15 cellular contexts compared by ENCODE assay signal in genomic region chr18:75545189-75545588, GRCh38.
"Had no signal": no experiment of that assay in that cellular context is flagged by ENCODE, and none has a peak within 500 bp of the region (broad histone marks: within the 10 kb centered on the region; RNA-seq: fewer than 3 reads in every experiment).

No MANE protein-coding gene starts in this region.

- DNase-seq: colonic mucosa; dermis blood vessel endothelial cell; effector CD4-positive, alpha-beta T cell; heart left ventricle; hypothalamus; kidney glomerular epithelial cell; mesendoderm; mucosa of descending colon; naive thymus-derived CD8-positive, alpha-beta T cell; psoas muscle; small intestine; stimulated activated CD4-positive, alpha-beta T cell treated with anti-CD3 and anti-CD28 coated beads, Interleukin-2, amount 100 ng/mL, for 48 hours; stimulated activated naive CD4-positive, alpha-beta T cell treated with Interleukin-2 at 50 U/mL for 16 hours; trophoblast cell had no signal

- H3K4me3 ChIP-seq: colonic mucosa, heart left ventricle, mucosa of descending colon, psoas muscle had no signal

- H3K27ac ChIP-seq: colonic mucosa, neutrophil, psoas muscle had no signal

- H3K27me3 ChIP-seq: colonic mucosa, neutrophil had no signal

- H3K4me1 ChIP-seq: colonic mucosa, heart left ventricle, psoas muscle had no signal

- ATAC-seq: heart left ventricle; mucosa of descending colon; naive thymus-derived CD8-positive, alpha-beta T cell; psoas muscle had no signal

- H3K36me3 ChIP-seq: colonic mucosa, heart left ventricle, neutrophil had no signal
